ENCODE assay signal across 8 cellular contexts in genomic region chr1:228082260-228082974, GRCh38. TPM values are rescaled to one million over a fixed set of nuclear protein-coding genes. Genes with fewer than 3 reads are reported as not detected.
A peak's percentile ranks its signal among the peaks of the same experiment; 100 is the strongest.
DNase-seq lines count a peak whose midpoint lies in the region; ATAC-seq lines count a peak whose summit lies in the region.

TSS of gene ARF1 (plus strand) at chr1:228082708. CDS start at chr1:228097115, 14,407 bp downstream.

- H3K4me3 ChIP-seq in HUES48 (ENCODE audit: low read depth, low read length) (peak within 1 kb of the TSS; percentile 81), NT2/D1 (ENCODE audit: insufficient read length, low read depth) (peak within 1 kb of the TSS; percentile 96), endocrine pancreas (ENCODE audit: control insufficient read depth, insufficient read depth, low read length) (peak within 1 kb of the TSS; percentile 87), mesodermal cell (ENCODE audit: extremely low read depth, insufficient read depth, low read length, poor library complexity, severe bottlenecking) (peak within 1 kb of the TSS; percentile 97)

- WGBS in mesodermal cell (ENCODE audit: insufficient coverage in 2 of 2), 2 experiments: 0 to 1% methylated on average over 70 to 84 of the region's 89 CpGs

- H3K27ac Mint-ChIP-seq in activated CD8-positive, alpha-beta memory T cell treated with anti-CD3 and anti-CD28 coated beads, Interleukin-2, amount 10 ng/mL, durations not matched to agents 7 days and 5 days: peak within 1 kb of the TSS; percentile 97

- H3K27ac ChIP-seq in HUES48 (ENCODE audit: low read depth, low read length) (peak within 1 kb of the TSS; percentile 92), mesodermal cell (ENCODE audit: low read depth, low read length, severe bottlenecking) (peak within 1 kb of the TSS; percentile 99)

- H3K27me3 ChIP-seq in HUES48 (ENCODE audit: control insufficient read depth, insufficient read depth, low read length): peaks cover 24% of the 10 kb centered on the region
- H3K27me3 ChIP-seq in NT2/D1 (ENCODE audit: insufficient read depth, insufficient read length): no peaks in the 10 kb centered on the region
- no peaks in the 10 kb centered on the region for H3K27me3 ChIP-seq in endocrine pancreas (ENCODE audit: control insufficient read depth, insufficient read depth, low read length)

- ATAC-seq in GM21390 (IDR thresholded peaks at IDR 0.05; ENCODE audit: unreplicated experiment): peak; percentile 78
- ATAC-seq in activated CD8-positive, alpha-beta memory T cell treated with anti-CD3 and anti-CD28 coated beads, Interleukin-2, amount 10 ng/mL, durations not matched to agents 7 days and 5 days: peak; percentile 88

- H3K9me3 ChIP-seq in HUES48 (ENCODE audit: control insufficient read depth, insufficient read depth, low read length) (no peaks in the 10 kb centered on the region), NT2/D1 (ENCODE audit: insufficient read depth, low read length) (no peaks in the 10 kb centered on the region), endocrine pancreas (ENCODE audit: control insufficient read depth, low read length) (no peaks in the 10 kb centered on the region), mesodermal cell (ENCODE audit: control insufficient read depth, low read length) (no peaks in the 10 kb centered on the region)

- peaks cover 26% of the 10 kb centered on the region for H3K36me3 Mint-ChIP-seq in activated CD8-positive, alpha-beta memory T cell treated with anti-CD3 and anti-CD28 coated beads, Interleukin-2, amount 10 ng/mL, durations not matched to agents 7 days and 5 days

- H3K36me3 ChIP-seq in HUES48 (ENCODE audit: control insufficient read depth, insufficient read depth, low read length) (peaks cover 10% of the 10 kb centered on the region; the same call in 1 of the 2 replicates), NT2/D1 (ENCODE audit: insufficient read depth, insufficient read length, low read length) (peaks cover 35% of the 10 kb centered on the region), endocrine pancreas (ENCODE audit: control insufficient read depth, insufficient read depth, low read length) (peaks cover 2% of the 10 kb centered on the region), mesodermal cell (ENCODE audit: control insufficient read depth, insufficient read depth, low read length) (peaks cover 30% of the 10 kb centered on the region)

- DNase-seq in COR-L47 (lab: John Stamatoyannopoulos, UW) (peak; percentile 90), NT2/D1 (ENCODE audit: low read depth, low spot score) (peak; percentile 94)
- DNase-seq in activated CD8-positive, alpha-beta memory T cell treated with anti-CD3 and anti-CD28 coated beads, Interleukin-2, amount 10 ng/mL, durations not matched to agents 7 days and 5 days: peak; percentile 95
- peak; percentile 93 for DNase-seq in stimulated activated CD8-positive, alpha-beta memory T cell treated with anti-CD3 and anti-CD28 coated beads, Interleukin-15, amount 100 ng/mL, for 24 hours (ENCODE audit: low read depth)

- H3K4me1 ChIP-seq in HUES48 (ENCODE audit: control insufficient read depth, insufficient read depth, low read length) (peaks cover 17% of the 10 kb centered on the region), NT2/D1 (ENCODE audit: insufficient read depth, insufficient read length) (peaks cover 22% of the 10 kb centered on the region), endocrine pancreas (ENCODE audit: control insufficient read depth, insufficient read depth, low read length) (peaks cover 13% of the 10 kb centered on the region), mesodermal cell (ENCODE audit: control insufficient read depth, insufficient read depth, low read length, poor library complexity, severe bottlenecking) (peaks cover 32% of the 10 kb centered on the region)

- peaks cover 40% of the 10 kb centered on the region for H3K4me1 Mint-ChIP-seq in activated CD8-positive, alpha-beta memory T cell treated with anti-CD3 and anti-CD28 coated beads, Interleukin-2, amount 10 ng/mL, durations not matched to agents 7 days and 5 days

- H3K9ac ChIP-seq in HUES48 (ENCODE audit: low read depth, low read length) (peak within 1 kb of the TSS; percentile 92), NT2/D1 (ENCODE audit: insufficient read length, low read depth) (peak within 1 kb of the TSS; percentile 99), endocrine pancreas (ENCODE audit: control insufficient read depth, insufficient read depth, low read length) (peak within 1 kb of the TSS; percentile 99)

- CTCF ChIA-PET in activated CD8-positive, alpha-beta memory T cell treated with anti-CD3 and anti-CD28 coated beads, Interleukin-2, amount 10 ng/mL, durations not matched to agents 7 days and 5 days (lab: Charles Lee): interaction anchor here (0.8 to 2.1 kb wide), 8 partner anchors 9 to 601 kb away, joined by 3 to 6 read pairs (median 4); partner anchors contain the start of gene MRPL55

- peak within 1 kb of the TSS; percentile 99 for H3K4me3 Mint-ChIP-seq in activated CD8-positive, alpha-beta memory T cell treated with anti-CD3 and anti-CD28 coated beads, Interleukin-2, amount 10 ng/mL, durations not matched to agents 7 days and 5 days

- no peaks in the 10 kb centered on the region for H3K9me3 Mint-ChIP-seq in activated CD8-positive, alpha-beta memory T cell treated with anti-CD3 and anti-CD28 coated beads, Interleukin-2, amount 10 ng/mL, durations not matched to agents 7 days and 5 days (ENCODE audit: low read depth)

- H3K27me3 Mint-ChIP-seq in activated CD8-positive, alpha-beta memory T cell treated with anti-CD3 and anti-CD28 coated beads, Interleukin-2, amount 10 ng/mL, durations not matched to agents 7 days and 5 days: no peaks in the 10 kb centered on the region

RNA-seq across cellular contexts. Expression of gene ARF1, which starts in this region (rescaled TPM):
- 100 to 1,000 TPM; 313 to 344 TPM for total RNA-seq in activated CD8-positive, alpha-beta memory T cell treated with anti-CD3 and anti-CD28 coated beads, Interleukin-2, amount 10 ng/mL, durations not matched to agents 7 days and 5 days
- polyA plus RNA-seq in mesodermal cell (2013, experiment 1 of 2): 549 TPM
- polyA plus RNA-seq in mesodermal cell (2013, experiment 2 of 2): 481 TPM

Comparison
In these comparisons a context has a peak if more than half of its experiments do, and no peak if none do; other contexts are left out.
1. Peak in every context shown above with its lines: DNase-seq, ATAC-seq, H3K4me3 ChIP-seq and H3K27ac ChIP-seq.